9 cellular contexts compared by ENCODE assay signal in genomic region chr7:119270045-119270464, GRCh38.
DNase-seq lines count a peak whose midpoint lies in the region; FAIRE-seq and TF ChIP-seq lines count a peak whose summit lies in the region.
"Had no signal": no experiment of that assay in that cellular context is flagged by ENCODE, and none has a peak within 500 bp of the region (broad histone marks: within the 10 kb centered on the region; RNA-seq: fewer than 3 reads in every experiment).

No MANE protein-coding gene starts in this region.

- H3K4me3 Mint-ChIP-seq in HFFc6 = no peak overlapping the region

- no peak overlapping the region for H3K4me3 ChIP-seq in LNCaP clone FGC (ENCODE audit: low read depth, low read length)
- H3K4me3 ChIP-seq in PC-9 = no peak overlapping the region
- no peak overlapping the region for H3K4me3 ChIP-seq in choroid plexus epithelial cell (ENCODE audit: low read depth, low read length)

- H3K4me1 Mint-ChIP-seq in HFFc6 (ENCODE audit: low read depth) = no peaks in the 10 kb centered on the region

- BruUV-seq in PC-9 (replicated peaks; lab: Mats Ljungman, UMichigan) = no TSS peak

- POLR2A ChIA-PET in PC-9 (lab: Charles Lee; ENCODE audit: unreplicated experiment) = no interaction called here

- H3K9me3 Mint-ChIP-seq in HFFc6 = peaks cover 21% of the 10 kb centered on the region

- H4K20me1 ChIP-seq in PC-9 (ENCODE audit: insufficient read depth) = no peaks in the 10 kb centered on the region

- no peaks in the 10 kb centered on the region for H3K27me3 Mint-ChIP-seq in HFFc6 (ENCODE audit: insufficient read depth)

- CTCF ChIA-PET in PC-9 (lab: Charles Lee) = interaction anchor here (0.5 kb wide), 1 partner anchor 1458 kb away, joined by 8 read pairs; no protein-coding TSS in a partner anchor

- no peaks in the 10 kb centered on the region for H3K36me3 Mint-ChIP-seq in HFFc6 (ENCODE audit: low read depth)

- H2AFZ ChIP-seq in PC-9 = no peak overlapping the region

- DNase-seq in Ammon's horn (ENCODE audit: low spot score) (peak; percentile 74), GM12892 (ENCODE audit: insufficient read length) (no peak), HFFc6 (peak; percentile 40), LNCaP clone FGC (ENCODE audit: low read depth) (peak; percentile 30), PC-9 (peak; percentile 49 to 58), choroid plexus epithelial cell (ENCODE audit: low read depth) (peak; percentile 82), lung microvascular endothelial cell (ENCODE audit: low read depth in 2 of 2) (peak; percentile 76 to 77), mesenteric fat pad (ENCODE audit: low spot score) (no peak)

- no peaks in the 10 kb centered on the region for H3K4me1 ChIP-seq in PC-9 (replicated peaks; ENCODE audit: insufficient read depth)

- intact Hi-C loops in PC-9 (cut with micrococcal nuclease; ENCODE audit: unreplicated experiment) = loop anchor here (1.0 to 2.0 kb wide), 2 partner anchors 1002 to 1285 kb away; no protein-coding TSS in a partner anchor

- no peak for TF ChIP-seq POLR2A in GM12892 (IDR thresholded peaks at IDR 0.05; ENCODE audit: low read depth, low read length)

- H3K36me3 ChIP-seq in PC-9 (ENCODE audit: low read depth) = no peaks in the 10 kb centered on the region

- H3F3A ChIP-seq in PC-9 (ENCODE audit: insufficient read depth, low read depth) = no peaks in the 10 kb centered on the region

- H3K79me2 ChIP-seq in PC-9 (ENCODE audit: low read depth) = no peaks in the 10 kb centered on the region

- no peaks in the 10 kb centered on the region for H3K9me2 ChIP-seq in PC-9 (ENCODE audit: insufficient read depth)

- H3K4me2 ChIP-seq in PC-9 = no peak overlapping the region

- no peaks in the 10 kb centered on the region for H3K9me3 ChIP-seq in PC-9 (ENCODE audit: insufficient read depth, low read depth)

- no peak overlapping the region for H3K27ac ChIP-seq in PC-9

- no peaks in the 10 kb centered on the region for H3K27me3 ChIP-seq in PC-9 (ENCODE audit: insufficient read depth, low read depth)

- TF ChIP-seq CTCF in HFFc6 (IDR thresholded peaks at IDR 0.05) (peak; percentile 86), LNCaP clone FGC (IDR thresholded peaks at IDR 0.05; ENCODE audit: control insufficient read depth, extremely low read depth, insufficient read depth) (peak; percentile 92), PC-9 (conservative IDR thresholded peaks at IDR 0.05) (peak; percentile 91), choroid plexus epithelial cell (conservative IDR thresholded peaks at IDR 0.05; ENCODE audit: low read depth, low read length) (peak; percentile 95)

- peak; percentile 94 for FAIRE-seq in GM12892 (lab: Jason Lieb, UNC)
- FAIRE-seq: TTC549 had no signal

- H3K27ac Mint-ChIP-seq in HFFc6 = no peak overlapping the region

Comparison
In these comparisons a context has a peak if more than half of its experiments do, and no peak if none do; other contexts are left out.
1. DNase-seq: peak in Ammon's horn (single experiment), HFFc6 (single experiment), LNCaP clone FGC (single experiment), PC-9 (2 of 2), choroid plexus epithelial cell (single experiment) and lung microvascular endothelial cell (2 of 2); none in GM12892 (single experiment) and mesenteric fat pad (single experiment).
2. Peak in every context shown above with its lines, with median percentiles within 50 percentile points of each other: CTCF ChIP-seq.